13 cellular contexts compared by ENCODE assay signal in the genomic region with DNA sequence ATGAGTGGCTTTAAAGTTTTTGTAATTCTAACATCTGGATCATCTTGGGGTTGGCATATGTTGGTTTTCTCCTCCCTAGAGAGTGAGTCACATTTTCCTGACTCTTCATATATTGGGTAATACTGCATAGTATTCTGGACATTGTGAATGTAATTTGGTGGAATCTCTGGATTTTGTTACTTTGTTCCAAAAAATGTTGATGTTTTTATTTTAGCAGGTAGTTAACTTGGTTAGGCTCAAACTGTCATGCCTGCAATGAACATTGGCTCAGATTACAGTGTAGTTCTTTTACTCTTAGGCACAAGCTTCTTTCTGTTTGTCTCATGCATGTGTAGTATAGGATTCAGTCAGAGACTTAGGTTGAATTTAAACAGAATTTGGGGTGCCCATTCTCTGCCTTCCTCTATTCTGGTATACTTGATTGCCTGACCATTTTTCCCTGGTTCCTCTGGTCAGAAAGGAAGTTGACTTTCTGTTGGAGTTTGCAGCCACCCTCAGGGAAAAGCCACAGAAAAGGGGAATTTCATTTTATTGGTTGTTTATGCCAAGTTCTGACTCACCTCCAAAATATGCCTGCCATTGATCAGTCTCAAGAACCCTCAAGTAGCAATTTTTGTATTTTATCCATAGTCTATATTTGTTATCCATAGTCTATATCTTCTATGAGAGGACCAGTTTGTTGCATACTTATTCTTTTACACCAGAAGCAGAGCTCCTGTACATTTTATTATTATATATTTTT.
A peak's percentile ranks its signal among the peaks of the same experiment; 100 is the strongest.
DNase-seq lines count a peak whose midpoint lies in the region; ATAC-seq, FAIRE-seq and TF ChIP-seq lines count a peak whose summit lies in the region.
"Had no signal": no experiment of that assay in that cellular context is flagged by ENCODE, and none has a peak within 500 bp of the region (broad histone marks: within the 10 kb centered on the region; RNA-seq: fewer than 3 reads in every experiment).

No MANE protein-coding gene starts in this region.

- H3K9ac ChIP-seq in BLaER1 treated with 17β-estradiol and CSF1 and Interleukin-3, amounts not matched to agents 10 nM and 100 nM, result no peak overlapping the region
- no peak overlapping the region for H3K9ac ChIP-seq in astrocyte (ENCODE audit: low read length)

- TF ChIP-seq POLR2A in body of pancreas (IDR thresholded peaks at IDR 0.05) (no peak), vagina (IDR thresholded peaks at IDR 0.05) (no peak)

- no peak overlapping the region for H2AFZ ChIP-seq in astrocyte (ENCODE audit: low read depth, low read length)

- H4K20me1 ChIP-seq in BLaER1 treated with 17β-estradiol and CSF1 and Interleukin-3, amounts not matched to agents 10 nM and 100 nM, result peaks cover 0 to 17% (median 0%) of the 10 kb centered on the region in 11 experiments; a peak in 2 of 22 replicates
- no peaks in the 10 kb centered on the region for H4K20me1 ChIP-seq in astrocyte (ENCODE audit: insufficient read depth, low read length)

- H3K27ac Mint-ChIP-seq in astrocyte (ENCODE audit: unreplicated experiment), result peak overlapping the region; percentile 29
- H3K27ac Mint-ChIP-seq: nephron progenitor cell had no signal

- intact Hi-C loops in body of pancreas (cut with DNase I), result no loop called here
- intact Hi-C loops in vagina (cut with DNase I), result no loop called here

- no peaks in the 10 kb centered on the region for H3K79me2 ChIP-seq in astrocyte (ENCODE audit: insufficient read depth, low read length)

- H3K4me1 Mint-ChIP-seq in astrocyte (ENCODE audit: low read depth, unreplicated experiment), result peaks cover 13% of the 10 kb centered on the region

- peak overlapping the region in 5 of 11 experiments; percentile 6 to 53 (median 22); a peak in 7 of 22 replicates for H3K27ac ChIP-seq in BLaER1 treated with 17β-estradiol and CSF1 and Interleukin-3, amounts not matched to agents 10 nM and 100 nM
- H3K27ac ChIP-seq in astrocyte (ENCODE audit: low read depth, low read length) (no peak overlapping the region), body of pancreas (no peak overlapping the region), vagina (no peak overlapping the region)

- no peaks in the 10 kb centered on the region for H3K9me3 Mint-ChIP-seq in astrocyte (ENCODE audit: unreplicated experiment)

- DNase-seq in HTR-8/SVneo (ENCODE audit: insufficient read length, low spot score) (peak; percentile 48), astrocyte (ENCODE audit: low read depth) (peak; percentile 67), lung microvascular endothelial cell (ENCODE audit: low read depth in 2 of 2) (peak; percentile 57 to 82), body of pancreas (no peak), SKM-1 (lab: John Stamatoyannopoulos, UW; ENCODE audit: unreplicated experiment) (no peak), vagina (ENCODE audit: extremely low spot score in 2 of 2) (no peak)
- DNase-seq: aorta; DND-41; NCI-H1694 treated with DMSO at 0.1 percent for 48 hours; nephron progenitor cell; stimulated activated CD4-positive, alpha-beta T cell treated with anti-CD3 and anti-CD28 coated beads, Interleukin-4, amount 100 ng/mL, for 4 hours had no signal

- peaks cover 4% of the 10 kb centered on the region for H3K36me3 Mint-ChIP-seq in astrocyte (ENCODE audit: low read depth, unreplicated experiment)

- H3K4me3 Mint-ChIP-seq in astrocyte (ENCODE audit: unreplicated experiment), result no peak overlapping the region
- H3K4me3 Mint-ChIP-seq: nephron progenitor cell had no signal

- peaks cover 0 to 36% (median 15%) of the 10 kb centered on the region in 10 experiments; a peak in 15 of 20 replicates for H3K4me1 ChIP-seq in BLaER1 treated with 17β-estradiol and CSF1 and Interleukin-3, amounts not matched to agents 10 nM and 100 nM
- H3K4me1 ChIP-seq in astrocyte (ENCODE audit: insufficient read depth, low read length) (peaks cover 12% of the 10 kb centered on the region), body of pancreas (peaks cover 14% of the 10 kb centered on the region), vagina (peaks cover 11% of the 10 kb centered on the region)

- TF ChIP-seq CTCF in astrocyte (IDR thresholded peaks at IDR 0.05; ENCODE audit: insufficient read depth, low read depth, low read length), result no peak
- TF ChIP-seq CTCF in body of pancreas (IDR thresholded peaks at IDR 0.05), result no peak
- no peak for TF ChIP-seq CTCF in vagina (IDR thresholded peaks at IDR 0.05)

- H3K4me2 ChIP-seq in BLaER1 treated with 17β-estradiol and CSF1 and Interleukin-3, amounts not matched to agents 10 nM and 100 nM, result peak overlapping the region in 9 of 11 experiments; percentile 33 to 74 (median 60); a peak in 17 of 22 replicates
- H3K4me2 ChIP-seq in astrocyte (ENCODE audit: low read length), result peak overlapping the region; percentile 73

- peak; percentile 49 for FAIRE-seq in HTR-8/SVneo (lab: Jason Lieb, UNC)
- FAIRE-seq in astrocyte (lab: Jason Lieb, UNC), result peak; percentile 79

- no peaks in the 10 kb centered on the region for H3K27me3 Mint-ChIP-seq in astrocyte (ENCODE audit: low read depth, unreplicated experiment)

- H3K36me3 ChIP-seq in BLaER1 treated with 17β-estradiol and CSF1 and Interleukin-3, amounts not matched to agents 10 nM and 100 nM, result peaks cover 5 to 23% (median 14%) of the 10 kb centered on the region in 11 experiments; a peak in 12 of 22 replicates
- no peaks in the 10 kb centered on the region for H3K36me3 ChIP-seq in astrocyte (ENCODE audit: insufficient read depth, low read length)
- no peaks in the 10 kb centered on the region for H3K36me3 ChIP-seq in body of pancreas (replicated peaks in 1 of 2; ENCODE audit: insufficient read depth in 1 of 2, low read depth in 2 of 2)
- no peaks in the 10 kb centered on the region for H3K36me3 ChIP-seq in vagina

- H3K9me3 ChIP-seq in BLaER1 treated with 17β-estradiol and CSF1 and Interleukin-3, amounts not matched to agents 10 nM and 100 nM (replicated peaks in 1 of 11), result peaks cover 2 to 6% (median 3%) of the 10 kb centered on the region in 11 experiments; a peak in 13 of 22 replicates
- H3K9me3 ChIP-seq in astrocyte (ENCODE audit: insufficient read depth, low read depth, low read length) (no peaks in the 10 kb centered on the region), body of pancreas (no peaks in the 10 kb centered on the region), vagina (no peaks in the 10 kb centered on the region)

- ATAC-seq in body of pancreas, result no peak
- no peak for ATAC-seq in GM18909 (IDR thresholded peaks at IDR 0.05; ENCODE audit: poor library complexity, unreplicated experiment)

- no peaks in the 10 kb centered on the region for H3K27me3 ChIP-seq in BLaER1 treated with 17β-estradiol and CSF1 and Interleukin-3, amounts not matched to agents 10 nM and 100 nM
- H3K27me3 ChIP-seq in astrocyte (ENCODE audit: insufficient read depth, low read length) (no peaks in the 10 kb centered on the region), body of pancreas (no peaks in the 10 kb centered on the region), vagina (no peaks in the 10 kb centered on the region)

- H3K4me3 ChIP-seq in BLaER1 treated with 17β-estradiol and CSF1 and Interleukin-3, amounts not matched to agents 10 nM and 100 nM, result no peak overlapping the region
- H3K4me3 ChIP-seq in astrocyte (ENCODE audit: insufficient read depth, low read depth, low read length) (no peak overlapping the region), body of pancreas (no peak overlapping the region), vagina (no peak overlapping the region)

Comparison
In these comparisons a context has a peak if more than half of its experiments do, and no peak if none do; other contexts are left out.
1. DNase-seq: peak in HTR-8/SVneo (single experiment), astrocyte (single experiment) and lung microvascular endothelial cell (2 of 2); none in body of pancreas (0 of 4), SKM-1 (single experiment) and vagina (0 of 2).